Comparison of ENCODE assay signal across 1 cellular context in the genomic region with DNA sequence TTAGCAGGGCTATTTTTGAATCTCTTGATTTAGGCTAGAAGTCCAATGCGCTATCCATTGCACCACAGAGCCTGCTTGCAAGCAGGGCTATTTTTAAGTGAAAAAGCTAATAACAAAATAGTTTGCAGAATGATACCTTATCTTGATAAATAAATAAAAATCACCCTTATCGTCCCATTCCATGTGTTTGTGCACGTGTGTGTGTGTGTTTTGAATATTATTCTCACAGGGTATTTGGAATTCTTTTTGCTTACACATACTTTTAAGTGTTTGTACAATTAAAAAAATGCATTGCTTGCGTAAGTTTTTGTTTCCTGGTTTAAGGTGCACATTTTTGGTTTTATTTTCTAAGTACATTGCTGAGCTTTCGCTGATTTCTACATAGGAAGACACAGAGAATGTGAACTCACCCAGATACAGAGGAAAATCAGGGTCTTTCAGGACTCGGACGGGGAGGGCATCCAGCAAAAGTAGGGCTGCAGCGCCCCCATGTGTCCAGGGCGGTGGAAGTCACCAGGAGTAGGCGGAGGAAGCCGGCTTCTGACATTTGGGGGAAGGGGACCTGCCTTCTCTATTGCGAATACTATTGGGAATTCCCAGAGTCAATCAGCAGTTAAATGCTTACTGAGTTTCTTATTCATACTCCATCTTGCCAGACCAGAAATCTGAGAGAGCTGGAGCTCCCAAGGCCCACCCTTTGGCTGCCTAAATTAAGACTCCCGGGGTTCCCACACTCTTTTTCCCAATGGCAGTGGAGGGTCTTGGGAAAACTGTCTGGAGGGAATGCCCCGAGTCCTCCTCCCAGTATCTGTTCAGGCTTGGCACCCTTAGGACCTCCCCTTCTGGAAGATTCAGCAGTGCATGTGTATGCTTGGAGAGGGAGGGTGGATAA.
TF ChIP-seq lines count a peak whose summit lies in the region.

No MANE protein-coding gene starts in this region.

TF ChIP-seq in GM23338, 12 proteins besides CTCF, POLR2A, EP300 and RAD21 (continued from another document):
- TF ChIP-seq, protein P1, sequence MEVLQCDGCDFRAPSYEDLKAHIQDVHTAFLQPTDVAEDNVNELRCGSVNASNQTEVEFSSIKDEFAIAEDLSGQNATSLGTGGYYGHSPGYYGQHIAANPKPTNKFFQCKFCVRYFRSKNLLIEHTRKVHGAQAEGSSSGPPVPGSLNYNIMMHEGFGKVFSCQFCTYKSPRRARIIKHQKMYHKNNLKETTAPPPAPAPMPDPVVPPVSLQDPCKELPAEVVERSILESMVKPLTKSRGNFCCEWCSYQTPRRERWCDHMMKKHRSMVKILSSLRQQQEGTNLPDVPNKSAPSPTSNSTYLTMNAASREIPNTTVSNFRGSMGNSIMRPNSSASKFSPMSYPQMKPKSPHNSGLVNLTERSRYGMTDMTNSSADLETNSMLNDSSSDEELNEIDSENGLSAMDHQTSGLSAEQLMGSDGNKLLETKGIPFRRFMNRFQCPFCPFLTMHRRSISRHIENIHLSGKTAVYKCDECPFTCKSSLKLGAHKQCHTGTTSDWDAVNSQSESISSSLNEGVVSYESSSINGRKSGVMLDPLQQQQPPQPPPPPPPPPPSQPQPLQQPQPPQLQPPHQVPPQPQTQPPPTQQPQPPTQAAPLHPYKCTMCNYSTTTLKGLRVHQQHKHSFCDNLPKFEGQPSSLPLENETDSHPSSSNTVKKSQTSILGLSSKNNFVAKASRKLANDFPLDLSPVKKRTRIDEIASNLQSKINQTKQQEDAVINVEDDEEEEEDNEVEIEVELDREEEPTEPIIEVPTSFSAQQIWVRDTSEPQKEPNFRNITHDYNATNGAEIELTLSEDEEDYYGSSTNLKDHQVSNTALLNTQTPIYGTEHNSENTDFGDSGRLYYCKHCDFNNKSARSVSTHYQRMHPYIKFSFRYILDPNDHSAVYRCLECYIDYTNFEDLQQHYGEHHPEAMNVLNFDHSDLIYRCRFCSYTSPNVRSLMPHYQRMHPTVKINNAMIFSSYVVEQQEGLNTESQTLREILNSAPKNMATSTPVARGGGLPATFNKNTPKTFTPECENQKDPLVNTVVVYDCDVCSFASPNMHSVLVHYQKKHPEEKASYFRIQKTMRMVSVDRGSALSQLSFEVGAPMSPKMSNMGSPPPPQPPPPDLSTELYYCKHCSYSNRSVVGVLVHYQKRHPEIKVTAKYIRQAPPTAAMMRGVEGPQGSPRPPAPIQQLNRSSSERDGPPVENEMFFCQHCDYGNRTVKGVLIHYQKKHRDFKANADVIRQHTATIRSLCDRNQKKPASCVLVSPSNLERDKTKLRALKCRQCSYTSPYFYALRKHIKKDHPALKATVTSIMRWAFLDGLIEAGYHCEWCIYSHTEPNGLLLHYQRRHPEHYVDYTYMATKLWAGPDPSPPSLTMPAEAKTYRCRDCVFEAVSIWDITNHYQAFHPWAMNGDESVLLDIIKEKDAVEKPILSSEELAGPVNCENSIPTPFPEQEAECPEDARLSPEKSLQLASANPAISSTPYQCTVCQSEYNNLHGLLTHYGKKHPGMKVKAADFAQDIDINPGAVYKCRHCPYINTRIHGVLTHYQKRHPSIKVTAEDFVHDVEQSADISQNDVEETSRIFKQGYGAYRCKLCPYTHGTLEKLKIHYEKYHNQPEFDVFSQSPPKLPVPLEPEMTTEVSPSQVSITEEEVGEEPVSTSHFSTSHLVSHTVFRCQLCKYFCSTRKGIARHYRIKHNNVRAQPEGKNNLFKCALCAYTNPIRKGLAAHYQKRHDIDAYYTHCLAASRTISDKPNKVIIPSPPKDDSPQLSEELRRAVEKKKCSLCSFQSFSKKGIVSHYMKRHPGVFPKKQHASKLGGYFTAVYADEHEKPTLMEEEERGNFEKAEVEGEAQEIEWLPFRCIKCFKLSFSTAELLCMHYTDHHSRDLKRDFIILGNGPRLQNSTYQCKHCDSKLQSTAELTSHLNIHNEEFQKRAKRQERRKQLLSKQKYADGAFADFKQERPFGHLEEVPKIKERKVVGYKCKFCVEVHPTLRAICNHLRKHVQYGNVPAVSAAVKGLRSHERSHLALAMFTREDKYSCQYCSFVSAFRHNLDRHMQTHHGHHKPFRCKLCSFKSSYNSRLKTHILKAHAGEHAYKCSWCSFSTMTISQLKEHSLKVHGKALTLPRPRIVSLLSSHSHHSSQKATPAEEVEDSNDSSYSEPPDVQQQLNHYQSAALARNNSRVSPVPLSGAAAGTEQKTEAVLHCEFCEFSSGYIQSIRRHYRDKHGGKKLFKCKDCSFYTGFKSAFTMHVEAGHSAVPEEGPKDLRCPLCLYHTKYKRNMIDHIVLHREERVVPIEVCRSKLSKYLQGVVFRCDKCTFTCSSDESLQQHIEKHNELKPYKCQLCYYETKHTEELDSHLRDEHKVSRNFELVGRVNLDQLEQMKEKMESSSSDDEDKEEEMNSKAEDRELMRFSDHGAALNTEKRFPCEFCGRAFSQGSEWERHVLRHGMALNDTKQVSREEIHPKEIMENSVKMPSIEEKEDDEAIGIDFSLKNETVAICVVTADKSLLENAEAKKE (CRISPR knock-in tag; IDR thresholded peaks at IDR 0.05): no peak
- TF ChIP-seq EZH2 (IDR thresholded peaks at IDR 0.05; ENCODE audit: low read depth, unreplicated experiment): no peak
- TF ChIP-seq, protein P2, sequence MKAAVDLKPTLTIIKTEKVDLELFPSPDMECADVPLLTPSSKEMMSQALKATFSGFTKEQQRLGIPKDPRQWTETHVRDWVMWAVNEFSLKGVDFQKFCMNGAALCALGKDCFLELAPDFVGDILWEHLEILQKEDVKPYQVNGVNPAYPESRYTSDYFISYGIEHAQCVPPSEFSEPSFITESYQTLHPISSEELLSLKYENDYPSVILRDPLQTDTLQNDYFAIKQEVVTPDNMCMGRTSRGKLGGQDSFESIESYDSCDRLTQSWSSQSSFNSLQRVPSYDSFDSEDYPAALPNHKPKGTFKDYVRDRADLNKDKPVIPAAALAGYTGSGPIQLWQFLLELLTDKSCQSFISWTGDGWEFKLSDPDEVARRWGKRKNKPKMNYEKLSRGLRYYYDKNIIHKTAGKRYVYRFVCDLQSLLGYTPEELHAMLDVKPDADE (IDR thresholded peaks at IDR 0.05): no peak
- TF ChIP-seq ZNF331 (CRISPR knock-in tag; IDR thresholded peaks at IDR 0.05; ENCODE audit: low read depth): no peak
TF ChIP-seq in GM23338: peak in this region for 0.
